Comparison of ENCODE assay signal across 9 cellular contexts in genomic region chrX:120302434-120302833, GRCh38. TPM values are rescaled to one million over a fixed set of nuclear protein-coding genes. Genes with fewer than 3 reads are reported as not detected.
A peak's percentile ranks its signal among the peaks of the same experiment; 100 is the strongest.
DNase-seq lines count a peak whose midpoint lies in the region; ATAC-seq, FAIRE-seq and TF ChIP-seq lines count a peak whose summit lies in the region.
"Had no signal": no experiment of that assay in that cellular context is flagged by ENCODE, and none has a peak within 500 bp of the region (broad histone marks: within the 10 kb centered on the region; RNA-seq: fewer than 3 reads in every experiment).

No MANE protein-coding gene starts in this region.

- H3K9me2 ChIP-seq in DOHH2 (replicated peaks; ENCODE audit: control insufficient read depth, low read length), result no peaks in the 10 kb centered on the region

- peak overlapping the region; percentile 65 for H3K4me2 ChIP-seq in DOHH2 (ENCODE audit: low read length)

- no peak for TF ChIP-seq CTCF in DOHH2 (IDR thresholded peaks at IDR 0.05; ENCODE audit: low read depth, low read length, poor library complexity, severe bottlenecking)
- TF ChIP-seq CTCF in D721Med (IDR thresholded peaks at IDR 0.05; ENCODE audit: insufficient read depth, missing control alignments), result no peak
- TF ChIP-seq CTCF in WERI-Rb-1 (IDR thresholded peaks at IDR 0.05; ENCODE audit: low read depth, low read length), result no peak
- TF ChIP-seq CTCF in progenitor cell of endocrine pancreas (IDR thresholded peaks at IDR 0.05; ENCODE audit: unreplicated experiment), result no peak

- H3K27me3 Mint-ChIP-seq in progenitor cell of endocrine pancreas, result peaks cover 19% of the 10 kb centered on the region

- H3K4me3 ChIP-seq in DOHH2 (ENCODE audit: low read length) (peak overlapping the region; percentile 56), WERI-Rb-1 (ENCODE audit: low read depth, low read length) (no peak overlapping the region)
- H3K4me3 ChIP-seq: skin epidermis had no signal

- H3K27ac Mint-ChIP-seq in progenitor cell of endocrine pancreas, result no peak overlapping the region

- no peak for FAIRE-seq in D721Med (lab: Jason Lieb, UNC)

- H3K36me3 Mint-ChIP-seq in progenitor cell of endocrine pancreas (ENCODE audit: insufficient read depth), result no peaks in the 10 kb centered on the region

- DNase-seq in OCI-M1 (lab: John Stamatoyannopoulos, UW), result peak; percentile 55
- peak; percentile 50 for DNase-seq in germinal center (ENCODE audit: low spot score)
- no peak for DNase-seq in D721Med (ENCODE audit: insufficient read length, low spot score)
- DNase-seq in WERI-Rb-1, result no peak
- DNase-seq in progenitor cell of endocrine pancreas (ENCODE audit: low spot score, unreplicated experiment), result no peak

- H3F3A ChIP-seq in DOHH2 (ENCODE audit: control insufficient read depth, insufficient read depth), result no peaks in the 10 kb centered on the region

- H3K36me3 ChIP-seq in DOHH2 (ENCODE audit: control insufficient read depth, low read length) (no peaks in the 10 kb centered on the region), WERI-Rb-1 (no peaks in the 10 kb centered on the region)

- H4K20me1 ChIP-seq in DOHH2 (ENCODE audit: control insufficient read depth, insufficient read depth, low read depth, low read length), result no peaks in the 10 kb centered on the region

- H3K4me3 Mint-ChIP-seq in progenitor cell of endocrine pancreas (ENCODE audit: low read depth), result no peak overlapping the region

- no peaks in the 10 kb centered on the region for H3K9me3 ChIP-seq in DOHH2 (ENCODE audit: control insufficient read depth, insufficient read depth, low read length)
- H3K9me3 ChIP-seq in WERI-Rb-1 (ENCODE audit: severe bottlenecking), result no peaks in the 10 kb centered on the region

- ATAC-seq in GM19328 (IDR thresholded peaks at IDR 0.05; ENCODE audit: unreplicated experiment), result peak; percentile 80
- ATAC-seq in HG03135 (IDR thresholded peaks at IDR 0.05; ENCODE audit: unreplicated experiment), result peak; percentile 91

- peaks cover 8% of the 10 kb centered on the region for H3K9me3 Mint-ChIP-seq in progenitor cell of endocrine pancreas (ENCODE audit: low read depth)

- H3K4me1 ChIP-seq in DOHH2 (ENCODE audit: control insufficient read depth, low read length), result peaks cover 51% of the 10 kb centered on the region

- H3K27me3 ChIP-seq in DOHH2 (ENCODE audit: control insufficient read depth, low read length), result no peaks in the 10 kb centered on the region
- H3K27me3 ChIP-seq in WERI-Rb-1 (ENCODE audit: insufficient read depth, low read depth, severe bottlenecking), result peaks cover 23% of the 10 kb centered on the region

- no peaks in the 10 kb centered on the region for H3K79me2 ChIP-seq in DOHH2 (ENCODE audit: control insufficient read depth, low read length)

- H3K4me1 Mint-ChIP-seq in progenitor cell of endocrine pancreas (ENCODE audit: low read depth), result peaks cover 1% of the 10 kb centered on the region

- H3K27ac ChIP-seq in DOHH2 (ENCODE audit: low read depth, low read length) (peak overlapping the region; percentile 47), WERI-Rb-1 (no peak overlapping the region)

RNA-seq across cellular contexts. Expression of gene TMEM255A, which starts 8.8 kb away (rescaled TPM):
- total RNA-seq in progenitor cell of endocrine pancreas, result 0.46 and 0.51 TPM in 2 replicates

RNA-seq across cellular contexts. Expression of gene ZBTB33, which starts 51.8 kb away (rescaled TPM):
- total RNA-seq in progenitor cell of endocrine pancreas, result 40.4 and 41.3 TPM in 2 replicates

RNA-seq across cellular contexts. Expression of gene ATP1B4, which starts 59.5 kb away (rescaled TPM):
- not detected in 2 replicates for total RNA-seq in progenitor cell of endocrine pancreas

Comparison
In these comparisons a context has a peak if more than half of its experiments do, and no peak if none do; other contexts are left out.
1. DNase-seq: peak in OCI-M1 (single experiment) and germinal center (single experiment); none in D721Med (single experiment), WERI-Rb-1 (single experiment) and progenitor cell of endocrine pancreas (single experiment).